ENCODE assay signal across 9 cellular contexts in the genomic region with DNA sequence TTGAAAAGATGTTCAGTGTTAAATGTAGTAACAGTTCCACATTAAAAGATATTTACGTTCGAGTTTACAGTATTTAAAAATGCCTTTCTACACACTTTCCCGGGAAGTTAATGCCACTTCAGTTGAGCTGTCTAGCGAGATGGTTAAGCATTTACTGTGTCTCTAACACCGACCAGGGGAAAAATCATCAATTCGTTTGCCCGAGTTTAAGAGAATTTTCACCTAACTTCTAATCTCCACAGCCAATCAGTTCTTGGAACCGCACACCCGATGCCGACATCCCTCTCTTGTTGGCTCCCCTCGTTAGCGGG. TPM values are rescaled to one million over a fixed set of nuclear protein-coding genes. Genes with fewer than 3 reads are reported as not detected.
DNase-seq lines count a peak whose midpoint lies in the region; ATAC-seq, FAIRE-seq and TF ChIP-seq lines count a peak whose summit lies in the region.
"Had no signal": no experiment of that assay in that cellular context is flagged by ENCODE, and none has a peak within 500 bp of the region (broad histone marks: within the 10 kb centered on the region; RNA-seq: fewer than 3 reads in every experiment).

No MANE protein-coding gene starts in this region.

- intact Hi-C loops in OCI-LY7 (cut with micrococcal nuclease; ENCODE audit: unreplicated experiment): loop anchor here (1.0 to 10.0 kb wide), 5 partner anchors 115 to 953 kb away; a partner anchor contains a TSS
- intact Hi-C loops in endothelial cell of umbilical vein (cut with micrococcal nuclease): loop anchor here (1.0 kb wide), 1 partner anchor 116 kb away; no protein-coding TSS in a partner anchor
- intact Hi-C loops in pancreas (cut with DNase I): no loop called here

- 1 to 2% methylated on average over 12 of the region's 12 CpGs for WGBS in pancreas, 2 donors

- H3K4me1 ChIP-seq in OCI-LY7 (ENCODE audit: insufficient read depth, low read length, poor library complexity, severe bottlenecking): peaks cover 51% of the 10 kb centered on the region
- peaks cover 29% of the 10 kb centered on the region for H3K4me1 ChIP-seq in endothelial cell of umbilical vein (ENCODE audit: control insufficient read depth, extremely low read depth, insufficient read depth, low read length)
- peaks cover 12 to 54% (median 36%) of the 10 kb centered on the region in 3 donors for H3K4me1 ChIP-seq in pancreas

- POLR2A ChIA-PET in OCI-LY7 (lab: Charles Lee) (interaction anchor here (0.6 to 2.3 kb wide), 15 partner anchors 8 to 1041 kb away, joined by 3 to 12 read pairs (median 5); a partner anchor contains a TSS), endothelial cell of umbilical vein (lab: Charles Lee) (interaction anchor here (0.6 to 1.5 kb wide), 5 partner anchors 12 to 115 kb away, joined by 3 to 12 read pairs (median 3); a partner anchor contains a TSS)

- BruUV-seq in OCI-LY7 (replicated peaks; lab: Mats Ljungman, UMichigan): no TSS peak
- BruUV-seq in endothelial cell of umbilical vein (replicated peaks; lab: Mats Ljungman, UMichigan): TSS peak; percentile 8

- H3K9me3 ChIP-seq in OCI-LY7 (ENCODE audit: low read length) (no peaks in the 10 kb centered on the region), endothelial cell of umbilical vein (replicated peaks; ENCODE audit: control insufficient read depth, insufficient read depth, low read length) (no peaks in the 10 kb centered on the region), pancreas (no peaks in the 10 kb centered on the region)

- ATAC-seq in pancreas (no peak), HG03571 (IDR thresholded peaks at IDR 0.05; ENCODE audit: unreplicated experiment) (no peak), HG02571 (IDR thresholded peaks at IDR 0.05; ENCODE audit: unreplicated experiment) (no peak), HG03354 (IDR thresholded peaks at IDR 0.05; ENCODE audit: poor library complexity, severe bottlenecking, unreplicated experiment) (no peak)

- no peak for TF ChIP-seq POLR2A in endothelial cell of umbilical vein (IDR thresholded peaks at IDR 0.05; ENCODE audit: low read depth, low read length)

- FAIRE-seq in endothelial cell of umbilical vein (lab: Jason Lieb, UNC) (no peak), pancreas (lab: Jason Lieb, UNC) (no peak)

- no peaks in the 10 kb centered on the region for H3K9me1 ChIP-seq in endothelial cell of umbilical vein (replicated peaks; ENCODE audit: control insufficient read depth, extremely low read depth, insufficient read depth, low read length)

- H3K4me3 ChIP-seq in GM06990 (replicated peaks; ENCODE audit: low read depth, low read length) (peak overlapping the region; percentile 77), OCI-LY7 (ENCODE audit: low read depth, low read length, poor library complexity, severe bottlenecking) (peak overlapping the region; percentile 75), endothelial cell of umbilical vein (replicated peaks in 1 of 3; ENCODE audit: insufficient read depth in 1 of 3, low read depth in 1 of 3, low read length in 3 of 3) (peak overlapping the region; percentile 40 to 98 (median 92)), pancreas (peak overlapping the region; percentile 64 to 81 (median 70))

- peaks cover 81% of the 10 kb centered on the region for H3K79me2 ChIP-seq in OCI-LY7 (ENCODE audit: insufficient read depth, low read depth, low read length)
- H3K79me2 ChIP-seq in endothelial cell of umbilical vein (ENCODE audit: control insufficient read depth, insufficient read depth, low read length): peaks cover 58% of the 10 kb centered on the region

- dilution Hi-C loops in endothelial cell of umbilical vein (cut with MboI; ENCODE audit: extremely low pct_ligation_motif_present, low sequenced_read_pairs): no loop called here

- peak overlapping the region; percentile 91 for H3K9ac ChIP-seq in endothelial cell of umbilical vein (replicated peaks; ENCODE audit: extremely low read depth, insufficient read depth, low read length)

- CTCF ChIA-PET in OCI-LY7 (lab: Charles Lee; ENCODE audit: unreplicated experiment): interaction anchor here (0.6 to 1.9 kb wide), 6 partner anchors 10 to 982 kb away, joined by 3 to 6 read pairs (median 4); no protein-coding TSS in a partner anchor
- CTCF ChIA-PET in endothelial cell of umbilical vein (lab: Charles Lee): interaction anchor here (0.8 to 2.0 kb wide), 20 partner anchors 8 to 279 kb away, joined by 3 to 11 read pairs (median 4); a partner anchor contains a TSS

- no peak for TF ChIP-seq CTCF in GM06990 (IDR thresholded peaks at IDR 0.05; ENCODE audit: insufficient read depth, low read length, poor library complexity, severe bottlenecking)
- no peak for TF ChIP-seq CTCF in OCI-LY7 (conservative IDR thresholded peaks at IDR 0.05; ENCODE audit: low read length)
- TF ChIP-seq CTCF in endothelial cell of umbilical vein (IDR thresholded peaks at IDR 0.05; ENCODE audit: extremely low read depth in 1 of 2, insufficient read depth in 1 of 2, low read depth in 1 of 2, low read length in 2 of 2): no peak
- no peak for TF ChIP-seq CTCF in pancreas (IDR thresholded peaks at IDR 0.05)

- H2AFZ ChIP-seq in OCI-LY7 (ENCODE audit: low read length): peak overlapping the region; percentile 71; the same call in 1 of the 2 replicates
- peak overlapping the region; percentile 44 for H2AFZ ChIP-seq in endothelial cell of umbilical vein (ENCODE audit: low read depth, low read length)

- H4K20me1 ChIP-seq in OCI-LY7 (ENCODE audit: insufficient read depth, low read length) (peaks cover 31% of the 10 kb centered on the region), endothelial cell of umbilical vein (replicated peaks; ENCODE audit: control insufficient read depth, extremely low read depth, insufficient read depth, low read length) (peaks cover 2% of the 10 kb centered on the region)

- no peaks in the 10 kb centered on the region for H3K36me3 ChIP-seq in GM06990 (ENCODE audit: control insufficient read depth, insufficient read depth, low read length)
- peaks cover 34% of the 10 kb centered on the region for H3K36me3 ChIP-seq in OCI-LY7 (ENCODE audit: insufficient read depth, low read length)
- no peaks in the 10 kb centered on the region for H3K36me3 ChIP-seq in endothelial cell of umbilical vein (ENCODE audit: control insufficient read depth in 2 of 2, extremely low read depth in 1 of 2, insufficient read depth in 2 of 2, low read length in 2 of 2)
- no peaks in the 10 kb centered on the region for H3K36me3 ChIP-seq in pancreas

- H3K9me2 ChIP-seq in OCI-LY7 (ENCODE audit: insufficient read depth, low read length): no peaks in the 10 kb centered on the region

- DNase-seq in GM06990 (ENCODE audit: extremely low read depth, insufficient read length): no peak
- no peak for DNase-seq in OCI-LY7 (ENCODE audit: low spot score)
- no peak for DNase-seq in endothelial cell of umbilical vein (ENCODE audit: low read depth, low spot score)
- no peak for DNase-seq in pancreas
- no peak for DNase-seq in AG08395 (ENCODE audit: low spot score)

- H3K4me2 ChIP-seq in OCI-LY7 (ENCODE audit: low read length): peak overlapping the region; percentile 98
- H3K4me2 ChIP-seq in endothelial cell of umbilical vein (ENCODE audit: insufficient read depth, low read length): peak overlapping the region; percentile 95

- no peaks in the 10 kb centered on the region for H3K27me3 ChIP-seq in GM06990 (replicated peaks; ENCODE audit: control insufficient read depth, insufficient read depth, low read length)
- no peaks in the 10 kb centered on the region for H3K27me3 ChIP-seq in endothelial cell of umbilical vein (ENCODE audit: control insufficient read depth in 2 of 2, insufficient read depth in 2 of 2, low read length in 2 of 2)
- no peaks in the 10 kb centered on the region for H3K27me3 ChIP-seq in pancreas

- H3K27ac ChIP-seq in OCI-LY7 (ENCODE audit: low read depth, low read length, poor library complexity, severe bottlenecking) (peak overlapping the region; percentile 83), endothelial cell of umbilical vein (ENCODE audit: insufficient read depth, low read depth, low read length) (peak overlapping the region; percentile 86), pancreas (peak overlapping the region; percentile 92 to 97 (median 96))

TF ChIP-seq in endothelial cell of umbilical vein, 7 proteins besides CTCF, POLR2A, EP300 and RAD21:
- TF ChIP-seq POLR2AphosphoS5 (IDR thresholded peaks at IDR 0.05; ENCODE audit: insufficient read depth, low read depth, low read length) (no peak), EZH2 (IDR thresholded peaks at IDR 0.05; ENCODE audit: borderline replicate concordance, low read depth, low read length, severe bottlenecking) (no peak), FOS (IDR thresholded peaks at IDR 0.05; ENCODE audit: borderline replicate concordance, insufficient read depth, low read length) (no peak), JUN (IDR thresholded peaks at IDR 0.05; ENCODE audit: borderline replicate concordance, insufficient read depth, insufficient read length, low read depth) (no peak), MYC (IDR thresholded peaks at IDR 0.05; ENCODE audit: low read depth, low read length) (no peak), GATA2 (IDR thresholded peaks at IDR 0.05; ENCODE audit: insufficient read depth, insufficient read length, low read depth, low read length) (no peak)
- TF ChIP-seq, protein P1, sequence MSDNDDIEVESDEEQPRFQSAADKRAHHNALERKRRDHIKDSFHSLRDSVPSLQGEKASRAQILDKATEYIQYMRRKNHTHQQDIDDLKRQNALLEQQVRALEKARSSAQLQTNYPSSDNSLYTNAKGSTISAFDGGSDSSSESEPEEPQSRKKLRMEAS (IDR thresholded peaks at IDR 0.05; ENCODE audit: insufficient read depth, insufficient read length): no peak

RNA-seq across cellular contexts. Expression of a gene that starts 58.2 kb away (rescaled TPM):
- not detected in 2 replicates for total RNA-seq in OCI-LY7 (2014; rRNA removed; shearing (Covaris generic))
- total RNA-seq in OCI-LY7 (2022) (not detected in 2 replicates), endothelial cell of umbilical vein (not detected in 2 replicates), pancreas (1 to 10 TPM in 1 of 6 donors, under 1 TPM in 4, not detected in 1; 0.09 to 1.3 (median 0.32) TPM)
- polyA plus RNA-seq in endothelial cell of umbilical vein (not detected in 2 replicates), pancreas (1 to 10 TPM in 1 of 2 donors, under 1 TPM in 1; 0.76 to 1.2 TPM)
- polyA plus RNA-seq in endothelial cell of umbilical vein (2011; cell fraction: cytosol; rRNA removed): not detected in 2 replicates
- not detected in 2 replicates for polyA plus RNA-seq in endothelial cell of umbilical vein (2011; cell fraction: nucleus; rRNA removed)
- polyA plus RNA-seq in endothelial cell of umbilical vein (2012): not detected in 2 replicates
- not detected in 2 replicates for polyA minus RNA-seq in endothelial cell of umbilical vein
- not detected for polyA minus RNA-seq in endothelial cell of umbilical vein (2011; cell fraction: cytosol; rRNA and poly(A)+ RNA removed)
- not detected in 2 replicates for polyA minus RNA-seq in endothelial cell of umbilical vein (2011; cell fraction: nucleus; rRNA and poly(A)+ RNA removed)
- total RNA-seq: dermis blood vessel endothelial cell had no signal

Comparison
In these comparisons a context has a peak if more than half of its experiments do, and no peak if none do; other contexts are left out.
1. intact Hi-C loops: an anchor here in OCI-LY7 (1.0 to 10.0 kb wide) and endothelial cell of umbilical vein (1.0 kb wide); none called in pancreas.